Comparison of ENCODE assay signal across 12 cellular contexts in the genomic region with DNA sequence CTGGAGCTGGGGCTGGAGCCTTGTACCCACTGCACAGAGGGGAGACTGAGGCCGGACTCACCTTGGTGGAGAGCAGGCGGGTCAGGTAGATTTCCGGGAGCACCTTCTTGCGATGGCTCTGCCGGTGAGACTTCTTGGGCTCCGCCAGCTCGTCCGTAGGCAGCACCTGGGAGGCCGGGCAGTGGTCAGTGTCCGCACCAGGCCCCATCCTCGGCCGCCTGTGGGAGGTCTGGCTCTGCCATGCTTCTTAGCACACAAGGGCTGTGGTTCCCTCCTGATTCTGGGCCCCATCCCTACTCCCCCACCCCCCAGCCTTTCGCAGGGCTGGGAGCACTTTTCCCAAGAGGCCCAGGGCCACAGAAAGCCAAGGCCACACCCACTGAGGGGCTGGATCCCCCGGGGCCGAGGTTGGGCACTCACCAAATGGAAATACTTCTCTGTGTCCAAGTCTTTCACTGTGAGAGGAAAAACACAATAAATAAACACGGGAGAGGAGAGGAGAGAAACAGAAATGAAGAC. TPM values are rescaled to one million over a fixed set of nuclear protein-coding genes. Genes with fewer than 3 reads are reported as not detected.
DNase-seq lines count a peak whose midpoint lies in the region; ATAC-seq and TF ChIP-seq lines count a peak whose summit lies in the region.
"Had no signal": no experiment of that assay in that cellular context is flagged by ENCODE, and none has a peak within 500 bp of the region (broad histone marks: within the 10 kb centered on the region; RNA-seq: fewer than 3 reads in every experiment).

No MANE protein-coding gene starts in this region.

- H3K36me3 ChIP-seq in WERI-Rb-1 (peaks cover 22% of the 10 kb centered on the region), left ventricle myocardium inferior (peaks cover 75% of the 10 kb centered on the region), spleen (peaks cover 0 to 100% (median 42%) of the 10 kb centered on the region in 6 donors)

- intact Hi-C loops in left ventricle myocardium inferior (cut with micrococcal nuclease), result no loop called here
- intact Hi-C loops in spleen (cut with DNase I; ENCODE audit: low total_unique reads), result no loop called here

- WGBS in spleen, 5 donors, result 63 to 81% (median 74%) methylated on average over 11 to 16 of the region's 16 CpGs

- no peak for TF ChIP-seq POLR2A in spleen (IDR thresholded peaks at IDR 0.05)

- H3K27ac ChIP-seq in WERI-Rb-1 (peak overlapping the region; percentile 72), left ventricle myocardium inferior (replicated peaks) (peak overlapping the region; percentile 93), spleen (peak overlapping the region in 7 of 8 donors; percentile 67 to 79 (median 72))

- ATAC-seq in GM19397 (IDR thresholded peaks at IDR 0.05; ENCODE audit: unreplicated experiment), result no peak
- no peak for ATAC-seq in GM21390 (IDR thresholded peaks at IDR 0.05; ENCODE audit: unreplicated experiment)
- ATAC-seq in GM18868 (IDR thresholded peaks at IDR 0.05; ENCODE audit: unreplicated experiment), result no peak

- H3K9me3 ChIP-seq in WERI-Rb-1 (ENCODE audit: severe bottlenecking) (no peaks in the 10 kb centered on the region), left ventricle myocardium inferior (replicated peaks) (no peaks in the 10 kb centered on the region), spleen (no peaks in the 10 kb centered on the region)
- H3K9me3 ChIP-seq: HAP-1 had no signal

- TF ChIP-seq CTCF in WERI-Rb-1 (IDR thresholded peaks at IDR 0.05; ENCODE audit: low read depth, low read length) (no peak), left ventricle myocardium inferior (IDR thresholded peaks at IDR 0.05; ENCODE audit: borderline replicate concordance) (no peak), spleen (IDR thresholded peaks at IDR 0.05 in 8 of 11, conservative IDR thresholded peaks at IDR 0.05 in 3 of 11) (no peak)

- peaks cover 99% of the 10 kb centered on the region for H3K4me1 ChIP-seq in left ventricle myocardium inferior
- peaks cover 15 to 99% (median 61%) of the 10 kb centered on the region in 6 donors for H3K4me1 ChIP-seq in spleen
- H3K4me1 ChIP-seq: HAP-1 had no signal

- H3K27me3 ChIP-seq in WERI-Rb-1 (ENCODE audit: insufficient read depth, low read depth, severe bottlenecking) (no peaks in the 10 kb centered on the region), left ventricle myocardium inferior (ENCODE audit: low read depth) (no peaks in the 10 kb centered on the region), spleen (replicated peaks in 1 of 7) (no peaks in the 10 kb centered on the region)

- DNase-seq in EH (ENCODE audit: low read depth) (peak; percentile 93), WERI-Rb-1 (peak; percentile 40), left ventricle myocardium inferior (peak; percentile 60), spleen (peak; percentile 75), NCI-H1048 (lab: John Stamatoyannopoulos, UW) (no peak)
- DNase-seq: activated T-cell treated with anti-CD3 and anti-CD28 coated beads, Interleukin-2, amount 50 U/mL, for 48 hours had no signal

- H3K4me3 ChIP-seq in WERI-Rb-1 (ENCODE audit: low read depth, low read length) (no peak overlapping the region), left ventricle myocardium inferior (peak overlapping the region; percentile 36), spleen (no peak overlapping the region)
- H3K4me3 ChIP-seq: HAP-1 had no signal

RNA-seq across cellular contexts. Expression of a gene that starts 17.4 kb away (rescaled TPM):
- total RNA-seq in left ventricle myocardium inferior (not detected), spleen (not detected)
- polyA plus RNA-seq in spleen, result not detected
- total RNA-seq: SK-MEL-5 had no signal
- polyA plus RNA-seq: esophagus had no signal

RNA-seq across cellular contexts. Expression of a gene that starts 31.9 kb away (rescaled TPM):
- total RNA-seq in left ventricle myocardium inferior (not detected), spleen (not detected)
- not detected for polyA plus RNA-seq in spleen
- total RNA-seq: SK-MEL-5 had no signal
- polyA plus RNA-seq: esophagus had no signal

RNA-seq across cellular contexts. Expression of a gene that starts 46.1 kb away (rescaled TPM):
- total RNA-seq in left ventricle myocardium inferior, result 45.5 TPM
- total RNA-seq in spleen, result 100 to 1,000 TPM; 121 to 238 (median 170) TPM
- polyA plus RNA-seq in spleen, result 10 to 100 TPM; 44.4 to 97.9 (median 79.2) TPM
